1 cellular context compared by ENCODE assay signal in the genomic region with DNA sequence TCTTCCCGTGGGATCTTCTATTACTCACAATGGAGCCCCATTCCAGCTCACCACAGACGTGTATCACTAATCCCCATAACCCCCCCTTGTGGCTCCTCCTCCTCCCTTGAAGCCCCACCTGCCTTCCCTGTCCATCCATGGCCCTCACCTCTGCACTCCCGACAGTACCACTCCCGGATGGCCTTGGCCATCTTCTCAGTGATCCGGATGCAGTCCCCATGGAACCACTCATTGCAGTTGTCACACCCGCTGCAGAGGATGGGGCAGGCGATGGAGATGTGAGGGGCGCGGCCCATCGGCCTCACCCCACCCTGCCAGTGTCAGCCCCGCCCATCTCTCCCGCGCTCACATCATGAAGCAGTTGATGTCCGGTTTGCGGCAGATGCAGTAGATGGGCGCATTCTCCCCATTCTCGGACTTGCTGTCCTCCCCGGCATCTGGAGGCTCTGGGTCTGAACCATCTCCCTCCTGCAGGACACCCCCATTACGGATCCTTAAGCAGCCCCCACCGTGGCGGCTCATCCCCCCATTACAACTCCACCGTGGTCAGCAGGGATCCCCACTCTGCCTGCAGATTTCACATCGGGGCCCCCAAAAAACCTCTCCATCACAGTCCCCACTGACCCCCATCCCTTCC.
TF ChIP-seq lines count a peak whose summit lies in the region.

No MANE protein-coding gene starts in this region.

TF ChIP-seq in HepG2, 621 proteins besides CTCF, POLR2A, EP300 and RAD21:
- TF ChIP-seq ZNF354B (CRISPR knock-in tag; IDR thresholded peaks at IDR 0.05) (no peak), CEBPZ (IDR thresholded peaks at IDR 0.05; ENCODE audit: low read length) (no peak), PAWR (CRISPR knock-in tag; IDR thresholded peaks at IDR 0.05; ENCODE audit: borderline replicate concordance) (no peak), ESRRA (CRISPR knock-in tag; IDR thresholded peaks at IDR 0.05; ENCODE audit: low read depth) (no peak), DZIP1 (CRISPR knock-in tag; IDR thresholded peaks at IDR 0.05) (no peak), ZFYVE20 (CRISPR knock-in tag; IDR thresholded peaks at IDR 0.05; ENCODE audit: borderline replicate concordance, low read depth) (no peak), ZNF367 (CRISPR knock-in tag; IDR thresholded peaks at IDR 0.05; ENCODE audit: borderline replicate concordance) (no peak), USF2 (IDR thresholded peaks at IDR 0.05; ENCODE audit: low read depth, low read length) (no peak), USF2 (CRISPR knock-in tag; IDR thresholded peaks at IDR 0.05; ENCODE audit: borderline replicate concordance) (no peak), PCBP2 (optimal IDR thresholded peaks at IDR 0.05; ENCODE audit: low read depth, low read length, poor library complexity, severe bottlenecking) (no peak), SKI (IDR thresholded peaks at IDR 0.05; ENCODE audit: partially characterized antibody) (no peak), ZNF841 (CRISPR knock-in tag; IDR thresholded peaks at IDR 0.05; ENCODE audit: borderline replicate concordance) (no peak), ARID4A (CRISPR knock-in tag; IDR thresholded peaks at IDR 0.05; ENCODE audit: borderline replicate concordance) (no peak)
- TF ChIP-seq, protein P1, sequence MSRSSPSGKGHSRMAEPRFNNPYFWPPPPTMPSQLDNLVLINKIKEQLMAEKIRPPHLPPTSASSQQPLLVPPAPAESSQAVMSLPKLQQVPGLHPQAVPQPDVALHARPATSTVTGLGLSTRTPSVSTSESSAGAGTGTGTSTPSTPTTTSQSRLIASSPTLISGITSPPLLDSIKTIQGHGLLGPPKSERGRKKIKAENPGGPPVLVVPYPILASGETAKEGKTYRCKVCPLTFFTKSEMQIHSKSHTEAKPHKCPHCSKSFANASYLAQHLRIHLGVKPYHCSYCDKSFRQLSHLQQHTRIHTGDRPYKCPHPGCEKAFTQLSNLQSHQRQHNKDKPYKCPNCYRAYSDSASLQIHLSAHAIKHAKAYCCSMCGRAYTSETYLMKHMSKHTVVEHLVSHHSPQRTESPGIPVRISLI (CRISPR knock-in tag; IDR thresholded peaks at IDR 0.05; ENCODE audit: borderline replicate concordance) = no peak
- TF ChIP-seq, protein P2, sequence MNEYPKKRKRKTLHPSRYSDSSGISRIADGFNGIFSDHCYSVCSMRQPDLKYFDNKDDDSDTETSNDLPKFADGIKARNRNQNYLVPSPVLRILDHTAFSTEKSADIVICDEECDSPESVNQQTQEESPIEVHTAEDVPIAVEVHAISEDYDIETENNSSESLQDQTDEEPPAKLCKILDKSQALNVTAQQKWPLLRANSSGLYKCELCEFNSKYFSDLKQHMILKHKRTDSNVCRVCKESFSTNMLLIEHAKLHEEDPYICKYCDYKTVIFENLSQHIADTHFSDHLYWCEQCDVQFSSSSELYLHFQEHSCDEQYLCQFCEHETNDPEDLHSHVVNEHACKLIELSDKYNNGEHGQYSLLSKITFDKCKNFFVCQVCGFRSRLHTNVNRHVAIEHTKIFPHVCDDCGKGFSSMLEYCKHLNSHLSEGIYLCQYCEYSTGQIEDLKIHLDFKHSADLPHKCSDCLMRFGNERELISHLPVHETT (CRISPR knock-in tag; conservative IDR thresholded peaks at IDR 0.05) = no peak
